In genomic region chr1:150560576-150560975, GRCh38 we compare ENCODE assay signal across 1 cellular context.
TF ChIP-seq lines count a peak whose summit lies in the region.

No MANE protein-coding gene starts in this region.

TF ChIP-seq in SK-N-SH, 30 proteins besides CTCF, POLR2A, EP300 and RAD21 (continued from another document):
- TF ChIP-seq, protein P1, sequence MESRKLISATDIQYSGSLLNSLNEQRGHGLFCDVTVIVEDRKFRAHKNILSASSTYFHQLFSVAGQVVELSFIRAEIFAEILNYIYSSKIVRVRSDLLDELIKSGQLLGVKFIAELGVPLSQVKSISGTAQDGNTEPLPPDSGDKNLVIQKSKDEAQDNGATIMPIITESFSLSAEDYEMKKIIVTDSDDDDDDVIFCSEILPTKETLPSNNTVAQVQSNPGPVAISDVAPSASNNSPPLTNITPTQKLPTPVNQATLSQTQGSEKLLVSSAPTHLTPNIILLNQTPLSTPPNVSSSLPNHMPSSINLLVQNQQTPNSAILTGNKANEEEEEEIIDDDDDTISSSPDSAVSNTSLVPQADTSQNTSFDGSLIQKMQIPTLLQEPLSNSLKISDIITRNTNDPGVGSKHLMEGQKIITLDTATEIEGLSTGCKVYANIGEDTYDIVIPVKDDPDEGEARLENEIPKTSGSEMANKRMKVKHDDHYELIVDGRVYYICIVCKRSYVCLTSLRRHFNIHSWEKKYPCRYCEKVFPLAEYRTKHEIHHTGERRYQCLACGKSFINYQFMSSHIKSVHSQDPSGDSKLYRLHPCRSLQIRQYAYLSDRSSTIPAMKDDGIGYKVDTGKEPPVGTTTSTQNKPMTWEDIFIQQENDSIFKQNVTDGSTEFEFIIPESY (IDR thresholded peaks at IDR 0.05; ENCODE audit: borderline replicate concordance, low read depth): no peak
